In the genomic region with DNA sequence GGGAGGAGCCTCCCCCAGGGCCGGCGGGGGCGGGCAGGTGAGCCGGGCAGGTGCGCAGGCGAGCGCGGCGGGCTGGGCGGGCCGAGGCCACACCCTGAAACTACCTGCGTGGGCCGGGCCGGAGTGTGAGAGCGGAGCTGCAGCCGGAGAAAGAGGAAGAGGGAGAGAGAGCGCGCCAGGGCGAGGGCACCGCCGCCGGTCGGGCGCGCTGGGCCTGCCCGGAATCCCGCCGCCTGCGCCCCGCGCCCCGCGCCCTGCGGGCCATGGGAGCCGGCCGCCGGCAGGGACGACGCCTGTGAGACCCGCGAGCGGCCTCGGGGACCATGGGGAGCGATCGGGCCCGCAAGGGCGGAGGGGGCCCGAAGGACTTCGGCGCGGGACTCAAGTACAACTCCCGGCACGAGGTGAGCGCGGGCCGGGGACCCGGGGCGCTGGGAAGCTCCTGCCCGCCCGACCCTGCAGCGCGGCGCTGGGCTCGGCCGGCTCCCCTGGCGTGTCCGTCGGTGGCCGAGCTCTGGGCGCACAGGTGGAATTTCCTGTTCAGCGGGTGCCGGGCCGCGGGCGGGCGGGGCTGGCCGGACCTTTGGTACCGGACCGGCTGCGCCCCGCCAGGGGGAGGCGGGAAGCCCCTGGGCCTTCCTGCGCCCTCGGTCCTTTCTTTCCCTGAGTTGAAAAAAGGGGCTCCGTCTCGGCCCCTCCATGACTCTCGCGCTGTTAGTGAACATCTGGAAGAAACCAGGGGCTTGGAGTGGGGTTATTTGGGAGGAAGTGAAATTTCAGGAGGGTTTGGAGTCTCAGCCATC, we compare ENCODE assay signal across 8 cellular contexts. TPM values are rescaled to one million over a fixed set of nuclear protein-coding genes. Genes with fewer than 3 reads are reported as not detected.
DNase-seq lines count a peak whose midpoint lies in the region; ATAC-seq, FAIRE-seq and TF ChIP-seq lines count a peak whose summit lies in the region.

A gene (plus strand): TSS at position 126 of the 803 bp plus-strand sequence. CDS start 198 bp downstream, at position 324.

- peak within 1 kb of the TSS; percentile 76 for H3K4me3 ChIP-seq in DOHH2 (ENCODE audit: low read length)
- peak within 1 kb of the TSS; percentile 65 to 90 (median 88) for H3K4me3 ChIP-seq in keratinocyte (ENCODE audit: control insufficient read depth in 2 of 3, extremely low read depth in 1 of 3, insufficient read depth in 2 of 3, low read depth in 1 of 3, low read length in 3 of 3)
- peak within 1 kb of the TSS; percentile 64 for H3K4me3 ChIP-seq in suprapubic skin

- peaks cover 8% of the 10 kb centered on the region for H3K4me1 Mint-ChIP-seq in activated naive CD8-positive, alpha-beta T cell (ENCODE audit: low read depth)

- H3K27me3 ChIP-seq in DOHH2 (ENCODE audit: control insufficient read depth, low read length) (0 out of 2 replicates have a peak, but pooled peaks cover 3% of the 10 kb centered on the region), keratinocyte (ENCODE audit: control insufficient read depth, extremely low read depth, insufficient read depth, low read length) (peaks cover 15% of the 10 kb centered on the region), suprapubic skin (peaks cover 19% of the 10 kb centered on the region)

- H3K36me3 Mint-ChIP-seq in activated naive CD8-positive, alpha-beta T cell: no peaks in the 10 kb centered on the region

- no peak within 1 kb of the TSS for H3K27ac Mint-ChIP-seq in activated naive CD8-positive, alpha-beta T cell

- H3K9me3 Mint-ChIP-seq in activated naive CD8-positive, alpha-beta T cell (ENCODE audit: low read depth): no peaks in the 10 kb centered on the region

- H3K9me3 ChIP-seq in DOHH2 (ENCODE audit: control insufficient read depth, insufficient read depth, low read length) (no peaks in the 10 kb centered on the region), keratinocyte (ENCODE audit: control insufficient read depth, low read depth, low read length) (no peaks in the 10 kb centered on the region), suprapubic skin (no peaks in the 10 kb centered on the region)

- H3F3A ChIP-seq in DOHH2 (ENCODE audit: control insufficient read depth, insufficient read depth): peaks cover 22% of the 10 kb centered on the region

- peak within 1 kb of the TSS; percentile 81 for H3K27ac ChIP-seq in DOHH2 (ENCODE audit: low read depth, low read length)
- H3K27ac ChIP-seq in keratinocyte (ENCODE audit: control insufficient read depth, insufficient read depth, low read length): peak within 1 kb of the TSS; percentile 78
- H3K27ac ChIP-seq in suprapubic skin: peak within 1 kb of the TSS; percentile 88

- no peak for FAIRE-seq in keratinocyte (lab: Jason Lieb, UNC)

- ATAC-seq in GM18502 (IDR thresholded peaks at IDR 0.05; ENCODE audit: poor library complexity, unreplicated experiment) (no peak), GM21447 (IDR thresholded peaks at IDR 0.05; ENCODE audit: unreplicated experiment) (no peak)

- H3K9me2 ChIP-seq in DOHH2 (replicated peaks; ENCODE audit: control insufficient read depth, low read length): no peaks in the 10 kb centered on the region

- TF ChIP-seq CTCF in DOHH2 (IDR thresholded peaks at IDR 0.05; ENCODE audit: low read depth, low read length, poor library complexity, severe bottlenecking) (no peak), keratinocyte (optimal IDR thresholded peaks at IDR 0.05 in 1 of 3, IDR thresholded peaks at IDR 0.05 in 1 of 3, conservative IDR thresholded peaks at IDR 0.05 in 1 of 3; ENCODE audit: extremely low read depth in 1 of 3, insufficient read depth in 2 of 3, low read length in 3 of 3) (no peak), suprapubic skin (IDR thresholded peaks at IDR 0.05) (no peak)

- peaks cover 32% of the 10 kb centered on the region for H3K27me3 Mint-ChIP-seq in activated naive CD8-positive, alpha-beta T cell

- H3K79me2 ChIP-seq in DOHH2 (ENCODE audit: control insufficient read depth, low read length) (peaks cover 51% of the 10 kb centered on the region), keratinocyte (ENCODE audit: control insufficient read depth, insufficient read depth, low read length) (peaks cover 42% of the 10 kb centered on the region)

- peak within 1 kb of the TSS; percentile 58 for H3K4me3 Mint-ChIP-seq in activated naive CD8-positive, alpha-beta T cell

- H3K9me1 ChIP-seq in keratinocyte (ENCODE audit: control insufficient read depth, extremely low read depth, insufficient read depth, low read length): peaks cover 10% of the 10 kb centered on the region

- H3K4me1 ChIP-seq in DOHH2 (ENCODE audit: control insufficient read depth, low read length) (peaks cover 52% of the 10 kb centered on the region), keratinocyte (ENCODE audit: control insufficient read depth, extremely low read depth, insufficient read depth, low read length) (peaks cover 27% of the 10 kb centered on the region), suprapubic skin (peaks cover 60% of the 10 kb centered on the region)

- TF ChIP-seq POLR2A in suprapubic skin (IDR thresholded peaks at IDR 0.05): no peak

- no peak for TF ChIP-seq EP300 in suprapubic skin (IDR thresholded peaks at IDR 0.05)

- dilution Hi-C loops in keratinocyte (cut with MboI; ENCODE audit: extremely low pct_ligation_motif_present, low sequenced_read_pairs): no loop called here

- H2AFZ ChIP-seq in keratinocyte (ENCODE audit: control insufficient read depth, low read length): peak within 1 kb of the TSS; percentile 52

- 2% methylated on average over 40 of the region's 88 CpGs for WGBS in suprapubic skin

- H3K4me2 ChIP-seq in DOHH2 (ENCODE audit: low read length) (peak within 1 kb of the TSS; percentile 91), keratinocyte (ENCODE audit: control insufficient read depth, extremely low read depth, insufficient read depth, low read depth, low read length) (peak within 1 kb of the TSS; percentile 96)

- H3K9ac ChIP-seq in keratinocyte (ENCODE audit: control insufficient read depth, extremely low read depth, insufficient read depth, low read length): peak within 1 kb of the TSS; percentile 87

- H3K36me3 ChIP-seq in DOHH2 (ENCODE audit: control insufficient read depth, low read length) (peaks cover 45% of the 10 kb centered on the region), keratinocyte (ENCODE audit: control insufficient read depth in 2 of 2, extremely low read depth in 1 of 2, insufficient read depth in 2 of 2, low read length in 2 of 2) (peaks cover 0 to 2% of the 10 kb centered on the region in 2 experiments), suprapubic skin (no peaks in the 10 kb centered on the region)

- DNase-seq in Kasumi-1 (lab: John Stamatoyannopoulos, UW) (peak; percentile 22 to 38), keratinocyte (ENCODE audit: low read depth, low spot score) (no peak), suprapubic skin (ENCODE audit: low spot score in 2 of 2) (no peak), NCI-H1694 (lab: John Stamatoyannopoulos, UW) (no peak)

- H4K20me1 ChIP-seq in DOHH2 (ENCODE audit: control insufficient read depth, insufficient read depth, low read depth, low read length): peaks cover 11% of the 10 kb centered on the region
- peaks cover 4% of the 10 kb centered on the region for H4K20me1 ChIP-seq in keratinocyte (ENCODE audit: control insufficient read depth, extremely low read depth, insufficient read depth, low read length)

RNA-seq across cellular contexts. Expression of the gene that starts here (rescaled TPM):
- polyA plus RNA-seq in keratinocyte: 45.8 to 74.8 TPM (median 66.2 TPM) in 3 replicates
- polyA plus RNA-seq in keratinocyte (2011; ENCODE audit: low read depth): 57.5 TPM
- 24.3 and 36.9 TPM in 2 replicates for polyA plus RNA-seq in keratinocyte (2011; cell fraction: cytosol; rRNA removed)
- 97.9 and 116 TPM in 2 replicates for polyA plus RNA-seq in keratinocyte (2011; cell fraction: nucleus; rRNA removed)
- polyA plus RNA-seq in keratinocyte (2012; ENCODE audit: low replicate concordance): 66.2 and 72.4 TPM in 2 replicates
- 60.5 to 115 TPM (median 88.8 TPM) in 3 replicates for polyA minus RNA-seq in keratinocyte
- 102 TPM for polyA minus RNA-seq in keratinocyte (2011; cell fraction: cytosol; rRNA and poly(A)+ RNA removed)
- polyA minus RNA-seq in keratinocyte (2011; cell fraction: nucleus; rRNA and poly(A)+ RNA removed): 130 and 161 TPM in 2 replicates
- 100 to 1,000 TPM in 1 of 4 donors, 10 to 100 TPM in 3; 71.9 to 109 (median 84.6) TPM for total RNA-seq in suprapubic skin

Comparison
In these comparisons a context has a peak if more than half of its experiments do, and no peak if none do; other contexts are left out.
1. DNase-seq: peak in Kasumi-1 (2 of 2); none in keratinocyte (single experiment), suprapubic skin (0 of 2) and NCI-H1694 (single experiment).
2. Peak in every context shown above with its lines, with median percentiles within 50 percentile points of each other: H3K27ac ChIP-seq and H3K4me3 ChIP-seq.